In genomic region chr16:85008267-85008666, GRCh38 we compare ENCODE assay signal across 1 cellular context.
TF ChIP-seq lines count a peak whose summit lies in the region.

No MANE protein-coding gene starts in this region.

TF ChIP-seq in GM12878, 131 proteins besides CTCF, POLR2A, EP300 and RAD21:
- TF ChIP-seq BACH1 (IDR thresholded peaks at IDR 0.05; ENCODE audit: borderline replicate concordance) (no peak), E2F4 (IDR thresholded peaks at IDR 0.05; ENCODE audit: low read depth, low read length) (no peak), CBX3 (IDR thresholded peaks at IDR 0.05; ENCODE audit: borderline replicate concordance, low read depth) (no peak), PAX8 (IDR thresholded peaks at IDR 0.05) (no peak), CREB1 (IDR thresholded peaks at IDR 0.05; ENCODE audit: low read depth) (no peak), MYC (IDR thresholded peaks at IDR 0.05; ENCODE audit: insufficient read depth, insufficient read length, insufficient replicate concordance, low read length, severe bottlenecking) (no peak), ZNF274 (IDR thresholded peaks at IDR 0.05; ENCODE audit: insufficient read depth, insufficient read length) (no peak), JUNB (IDR thresholded peaks at IDR 0.05) (no peak), MYB (IDR thresholded peaks at IDR 0.05; ENCODE audit: borderline replicate concordance, low read depth, low read length) (no peak), NR2C2 (IDR thresholded peaks at IDR 0.05; ENCODE audit: borderline replicate concordance, control insufficient read depth, insufficient read length, low read depth) (no peak), STAT3 (IDR thresholded peaks at IDR 0.05; ENCODE audit: low read depth, low read length) (no peak), GATAD2B (conservative IDR thresholded peaks at IDR 0.05; ENCODE audit: low read depth) (no peak), SP1 (IDR thresholded peaks at IDR 0.05; ENCODE audit: low read depth, low read length) (no peak), LARP7 (IDR thresholded peaks at IDR 0.05) (no peak), MEF2B (IDR thresholded peaks at IDR 0.05; ENCODE audit: partially characterized antibody, poor library complexity, severe bottlenecking) (no peak), ZNF592 (IDR thresholded peaks at IDR 0.05) (no peak)
- TF ChIP-seq, protein P1, sequence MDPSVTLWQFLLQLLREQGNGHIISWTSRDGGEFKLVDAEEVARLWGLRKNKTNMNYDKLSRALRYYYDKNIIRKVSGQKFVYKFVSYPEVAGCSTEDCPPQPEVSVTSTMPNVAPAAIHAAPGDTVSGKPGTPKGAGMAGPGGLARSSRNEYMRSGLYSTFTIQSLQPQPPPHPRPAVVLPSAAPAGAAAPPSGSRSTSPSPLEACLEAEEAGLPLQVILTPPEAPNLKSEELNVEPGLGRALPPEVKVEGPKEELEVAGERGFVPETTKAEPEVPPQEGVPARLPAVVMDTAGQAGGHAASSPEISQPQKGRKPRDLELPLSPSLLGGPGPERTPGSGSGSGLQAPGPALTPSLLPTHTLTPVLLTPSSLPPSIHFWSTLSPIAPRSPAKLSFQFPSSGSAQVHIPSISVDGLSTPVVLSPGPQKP (IDR thresholded peaks at IDR 0.05; ENCODE audit: low read depth, low read length): no peak
- TF ChIP-seq, protein P2, sequence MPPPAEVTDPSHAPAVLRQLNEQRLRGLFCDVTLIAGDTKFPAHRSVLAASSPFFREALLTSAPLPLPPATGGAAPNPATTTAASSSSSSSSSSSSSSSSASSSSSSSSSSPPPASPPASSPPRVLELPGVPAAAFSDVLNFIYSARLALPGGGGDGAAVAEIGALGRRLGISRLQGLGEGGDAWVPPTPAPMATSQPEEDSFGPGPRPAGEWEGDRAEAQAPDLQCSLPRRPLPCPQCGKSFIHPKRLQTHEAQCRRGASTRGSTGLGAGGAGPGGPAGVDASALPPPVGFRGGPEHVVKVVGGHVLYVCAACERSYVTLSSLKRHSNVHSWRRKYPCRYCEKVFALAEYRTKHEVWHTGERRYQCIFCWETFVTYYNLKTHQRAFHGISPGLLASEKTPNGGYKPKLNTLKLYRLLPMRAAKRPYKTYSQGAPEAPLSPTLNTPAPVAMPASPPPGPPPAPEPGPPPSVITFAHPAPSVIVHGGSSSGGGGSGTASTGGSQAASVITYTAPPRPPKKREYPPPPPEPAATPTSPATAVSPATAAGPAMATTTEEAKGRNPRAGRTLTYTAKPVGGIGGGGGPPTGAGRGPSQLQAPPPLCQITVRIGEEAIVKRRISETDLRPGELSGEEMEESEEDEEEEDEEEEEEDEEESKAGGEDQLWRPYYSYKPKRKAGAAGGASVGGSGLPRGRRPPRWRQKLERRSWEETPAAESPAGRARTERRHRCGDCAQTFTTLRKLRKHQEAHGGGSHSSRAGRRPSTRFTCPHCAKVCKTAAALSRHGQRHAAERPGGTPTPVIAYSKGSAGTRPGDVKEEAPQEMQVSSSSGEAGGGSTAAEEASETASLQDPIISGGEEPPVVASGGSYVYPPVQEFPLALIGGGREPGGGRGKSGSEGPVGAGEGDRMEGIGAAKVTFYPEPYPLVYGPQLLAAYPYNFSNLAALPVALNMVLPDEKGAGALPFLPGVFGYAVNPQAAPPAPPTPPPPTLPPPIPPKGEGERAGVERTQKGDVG (CRISPR knock-in tag; IDR thresholded peaks at IDR 0.05): no peak
